ENCODE assay signal across 31 cellular contexts in the genomic region with DNA sequence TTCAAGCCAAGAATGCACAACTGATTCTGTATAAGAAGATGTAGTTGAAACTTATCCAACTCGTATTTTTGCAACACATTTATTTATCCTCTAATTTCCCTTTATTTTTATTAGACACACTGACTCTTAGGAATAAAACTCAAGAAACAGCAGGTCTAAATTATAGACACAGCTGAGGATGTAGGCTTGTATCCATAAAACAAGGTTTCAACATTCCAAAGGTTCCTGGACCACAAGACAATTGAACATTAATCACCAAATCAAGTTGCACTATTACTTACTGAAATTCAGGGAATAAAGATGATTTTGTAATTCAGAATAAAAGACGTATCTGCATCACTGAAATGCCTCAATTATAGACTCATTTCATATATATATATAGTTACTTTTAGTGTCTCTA.
"Had no signal": no experiment of that assay in that cellular context is flagged by ENCODE, and none has a peak within 500 bp of the region (broad histone marks: within the 10 kb centered on the region; RNA-seq: fewer than 3 reads in every experiment).

No MANE protein-coding gene starts in this region.

- H3K4me3 Mint-ChIP-seq: activated B cell treated with CpG ODN at 0.5 μM for 24 hours; activated CD4-positive, alpha-beta memory T cell treated with anti-CD3 and anti-CD28 coated beads for 36 hours; activated CD4-positive, alpha-beta T cell treated with anti-CD3 and anti-CD28 coated beads, Interleukin-2, amount 10 ng/mL, durations not matched to agents 24 days and 14 days; activated CD8-positive, alpha-beta T cell treated with anti-CD3 and anti-CD28 coated beads for 36 hours; activated naive CD4-positive, alpha-beta T cell treated with anti-CD3 and anti-CD28 coated beads for 36 hours; activated naive CD8-positive, alpha-beta T cell treated with anti-CD3 and anti-CD28 coated beads for 36 hours; activated T-cell treated with anti-CD3 and anti-CD28 coated beads, Interleukin-2, amount 50 U/mL, for 4 hours; activated T-cell treated with anti-CD3 and anti-CD28 coated beads, Interleukin-2, amount 50 U/mL, for 72 hours; activated T-helper 1 cell treated with anti-CD3 and anti-CD28 coated beads, Interleukin-12 subunit alpha, Interleukin-12 subunit beta, Interleukin-2, Interleukin-4 antibody, amounts not matched to agents 30 ng/mL and 10 ng/mL and 1 ng/mL, durations not matched to agents 14 hours and 24 hours and 36 hours; activated T-helper 17 cell treated with anti-CD3 and anti-CD28 coated beads, Interleukin-2, amount 50 U/mL, for 72 hours; brain; central memory CD8-positive, alpha-beta T cell; T-helper 17 cell had no signal

- H3K36me3 ChIP-seq: ascending aorta, cardiac muscle cell had no signal

- H3K9me3 Mint-ChIP-seq: activated B cell treated with CpG ODN at 0.5 μM for 24 hours; activated T-helper 17 cell treated with anti-CD3 and anti-CD28 coated beads, Interleukin-2, amount 50 U/mL, for 72 hours had no signal

- H3K36me3 Mint-ChIP-seq: activated CD4-positive, alpha-beta memory T cell treated with anti-CD3 and anti-CD28 coated beads for 36 hours; activated naive CD4-positive, alpha-beta T cell treated with anti-CD3 and anti-CD28 coated beads, Interleukin-2, amount 50 U/mL, for 72 hours; activated naive CD8-positive, alpha-beta T cell treated with anti-CD3 and anti-CD28 coated beads for 36 hours; brain had no signal

- H3K4me3 ChIP-seq: ascending aorta, cardiac muscle cell had no signal

- ATAC-seq: activated CD8-positive, alpha-beta T cell treated with anti-CD3 and anti-CD28 coated beads for 36 hours; activated naive CD4-positive, alpha-beta T cell treated with anti-CD3 and anti-CD28 coated beads, Interleukin-2, amount 50 U/mL, for 72 hours; activated T-cell treated with anti-CD3 and anti-CD28 coated beads, Interleukin-2, amount 50 U/mL, for 4 hours; activated T-cell treated with anti-CD3 and anti-CD28 coated beads, Interleukin-2, amount 50 U/mL, for 72 hours; activated T-helper 17 cell treated with anti-CD3 and anti-CD28 coated beads, Interleukin-2, amount 50 U/mL, for 72 hours; T-helper 17 cell had no signal

- H3K27me3 Mint-ChIP-seq: activated B cell treated with CpG ODN at 0.5 μM for 24 hours; activated CD4-positive, alpha-beta memory T cell treated with anti-CD3 and anti-CD28 coated beads for 36 hours; activated CD4-positive, alpha-beta T cell treated with anti-CD3 and anti-CD28 coated beads, Interleukin-2, amount 10 ng/mL, durations not matched to agents 24 days and 14 days; activated CD8-positive, alpha-beta T cell treated with anti-CD3 and anti-CD28 coated beads for 36 hours; activated naive CD8-positive, alpha-beta T cell treated with anti-CD3 and anti-CD28 coated beads for 36 hours; activated T-helper 17 cell treated with anti-CD3 and anti-CD28 coated beads, Interleukin-2, amount 50 U/mL, for 72 hours; brain; central memory CD8-positive, alpha-beta T cell; T-helper 17 cell had no signal

- H3K27ac Mint-ChIP-seq: activated B cell treated with CpG ODN at 0.5 μM for 24 hours; activated CD4-positive, alpha-beta memory T cell treated with anti-CD3 and anti-CD28 coated beads for 36 hours; activated CD4-positive, alpha-beta T cell treated with anti-CD3 and anti-CD28 coated beads, Interleukin-2, amount 10 ng/mL, durations not matched to agents 24 days and 14 days; activated CD8-positive, alpha-beta T cell treated with anti-CD3 and anti-CD28 coated beads for 36 hours; activated naive CD4-positive, alpha-beta T cell treated with anti-CD3 and anti-CD28 coated beads for 36 hours; activated naive CD4-positive, alpha-beta T cell treated with anti-CD3 and anti-CD28 coated beads, Interleukin-2, amount 50 U/mL, for 72 hours; activated naive CD8-positive, alpha-beta T cell treated with anti-CD3 and anti-CD28 coated beads for 36 hours; activated T-cell treated with anti-CD3 and anti-CD28 coated beads, Interleukin-2, amount 50 U/mL, for 72 hours; activated T-helper 1 cell treated with anti-CD3 and anti-CD28 coated beads, Interleukin-12 subunit alpha, Interleukin-12 subunit beta, Interleukin-2, Interleukin-4 antibody, amounts not matched to agents 30 ng/mL and 10 ng/mL and 1 ng/mL, durations not matched to agents 14 hours and 24 hours and 36 hours; activated T-helper 17 cell treated with anti-CD3 and anti-CD28 coated beads, Interleukin-2, amount 50 U/mL, for 72 hours; brain; T-helper 17 cell had no signal

- H3K4me1 Mint-ChIP-seq: activated B cell treated with CpG ODN at 0.5 μM for 24 hours; activated CD4-positive, alpha-beta T cell treated with anti-CD3 and anti-CD28 coated beads, Interleukin-2, amount 10 ng/mL, durations not matched to agents 24 days and 14 days; activated naive CD8-positive, alpha-beta T cell treated with anti-CD3 and anti-CD28 coated beads for 36 hours; activated T-helper 17 cell treated with anti-CD3 and anti-CD28 coated beads, Interleukin-2, amount 50 U/mL, for 72 hours; brain; central memory CD8-positive, alpha-beta T cell; T-helper 17 cell had no signal

- H3K27me3 ChIP-seq: ascending aorta, cardiac muscle cell had no signal

- DNase-seq: activated B cell treated with CpG ODN at 0.5 μM for 24 hours; activated CD4-positive, alpha-beta memory T cell treated with anti-CD3 and anti-CD28 coated beads for 36 hours; activated CD4-positive, alpha-beta T cell treated with anti-CD3 and anti-CD28 coated beads for 4 hours; activated CD4-positive, alpha-beta T cell treated with anti-CD3 and anti-CD28 coated beads, Interleukin-2, amount 10 ng/mL, durations not matched to agents 24 days and 14 days; activated CD4-positive, alpha-beta T cell treated with anti-CD3 and anti-CD28 coated beads, Interleukin-2, amount 50 U/mL, for 1 hour; activated CD4-positive, alpha-beta T cell treated with anti-CD3 and anti-CD28 coated beads, Interleukin-2, amount 50 U/mL, for 4 hours; activated CD4-positive, CD25-positive, alpha-beta regulatory T cell treated with anti-CD3 and anti-CD28 coated beads, Interleukin-2, amount 50 U/mL, for 72 hours; activated CD8-positive, alpha-beta memory T cell treated with anti-CD3 and anti-CD28 coated beads, Interleukin-2, amount 50 U/mL, for 4 hours; activated CD8-positive, alpha-beta T cell treated with anti-CD3 and anti-CD28 coated beads for 36 hours; activated effector memory CD4-positive, alpha-beta T cell treated with anti-CD3 and anti-CD28 coated beads, Interleukin-2, amount 50 U/mL, for 16 hours; activated gamma-delta T cell treated with Interleukin-2 at 50 U/mL for 16 hours; activated naive CD4-positive, alpha-beta T cell; activated naive CD4-positive, alpha-beta T cell treated with anti-CD3 and anti-CD28 coated beads for 36 hours; activated naive CD4-positive, alpha-beta T cell treated with anti-CD3 and anti-CD28 coated beads, Interleukin-2, amount 50 U/mL, for 16 hours; activated naive CD8-positive, alpha-beta T cell treated with anti-CD3 and anti-CD28 coated beads for 36 hours; activated T-cell treated with anti-CD3 and anti-CD28 coated beads for 4 hours; activated T-cell treated with anti-CD3 and anti-CD28 coated beads, Interleukin-2, amount 50 U/mL, for 1 hour; activated T-cell treated with anti-CD3 and anti-CD28 coated beads, Interleukin-2, amount 50 U/mL, for 4 hours; activated T-cell treated with anti-CD3 and anti-CD28 coated beads, Interleukin-2, amount 50 U/mL, for 72 hours; amygdala; anterior cingulate cortex; caudate nucleus; cerebellar nuclear complex; T-helper 17 cell had no signal
